2 cellular contexts compared by ENCODE assay signal in the genomic region with DNA sequence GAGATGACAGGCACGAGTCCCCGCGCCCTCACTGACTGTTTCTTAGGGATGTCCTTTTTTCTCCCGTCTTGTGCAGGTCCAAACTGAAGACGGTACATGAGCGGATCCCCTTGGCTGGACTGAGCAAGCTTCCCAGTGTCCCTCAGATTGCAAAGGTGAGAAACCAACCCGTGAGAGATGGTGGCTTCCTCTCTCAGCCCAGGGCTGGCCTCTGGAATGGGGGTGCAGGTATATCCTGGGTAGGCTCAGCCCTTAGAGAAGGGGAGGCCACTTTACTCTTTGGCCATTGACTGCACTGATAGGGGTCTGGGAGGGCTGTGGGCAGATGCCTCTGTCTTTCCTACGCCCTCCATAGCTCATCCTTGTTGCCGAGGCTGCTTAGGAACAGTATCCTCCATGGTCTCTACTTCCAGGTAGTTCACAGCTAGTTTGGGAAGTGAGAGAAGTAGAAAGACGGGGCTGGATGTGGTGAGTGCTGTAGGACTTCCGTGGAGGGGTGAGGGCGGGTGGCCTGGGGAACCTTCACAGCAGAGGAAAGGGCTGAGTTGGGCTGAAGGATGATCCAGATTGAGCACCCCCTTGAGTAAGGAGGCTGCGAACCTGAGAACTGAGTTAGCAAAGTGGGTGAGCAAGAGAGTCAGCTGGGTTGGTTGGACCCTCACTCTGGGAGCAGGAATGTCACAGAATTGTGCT.
TF ChIP-seq lines count a peak whose summit lies in the region.

No MANE protein-coding gene starts in this region.

TF ChIP-seq in WTC11, 78 proteins besides CTCF, POLR2A, EP300 and RAD21:
- no peak for TF ChIP-seq HMGA2 (CRISPR knock-in tag; IDR thresholded peaks at IDR 0.05)
- TF ChIP-seq E2F4 (CRISPR knock-in tag; IDR thresholded peaks at IDR 0.05; ENCODE audit: borderline replicate concordance, low read depth): no peak
- TF ChIP-seq ZNF425 (CRISPR knock-in tag; conservative IDR thresholded peaks at IDR 0.05): no peak

TF ChIP-seq in SK-N-SH, 30 proteins besides CTCF, POLR2A, EP300 and RAD21:
- no peak for TF ChIP-seq RFX5 (IDR thresholded peaks at IDR 0.05; ENCODE audit: low read length)
- TF ChIP-seq SIN3A (IDR thresholded peaks at IDR 0.05; ENCODE audit: borderline replicate concordance, low read depth, low read length): no peak
- no peak for TF ChIP-seq JUND (IDR thresholded peaks at IDR 0.05)
- TF ChIP-seq MEF2A (IDR thresholded peaks at IDR 0.05; ENCODE audit: borderline replicate concordance, low read depth): no peak
- TF ChIP-seq NFIC (IDR thresholded peaks at IDR 0.05; ENCODE audit: borderline replicate concordance): no peak
- TF ChIP-seq ZBTB33 (IDR thresholded peaks at IDR 0.05; ENCODE audit: borderline replicate concordance, low read depth): no peak
- TF ChIP-seq FOSL2 (IDR thresholded peaks at IDR 0.05; ENCODE audit: borderline replicate concordance, low read depth): no peak
- TF ChIP-seq ELF1 (IDR thresholded peaks at IDR 0.05): no peak
- TF ChIP-seq FOXM1 (IDR thresholded peaks at IDR 0.05; ENCODE audit: low read depth): no peak
- no peak for TF ChIP-seq GATA2 (CRISPR knock-in tag; IDR thresholded peaks at IDR 0.05)
- no peak for TF ChIP-seq POLR2AphosphoS5 (IDR thresholded peaks at IDR 0.05; ENCODE audit: low read depth, low read length)
- no peak for TF ChIP-seq EZH2phosphoT487 (IDR thresholded peaks at IDR 0.05; ENCODE audit: borderline replicate concordance, low read depth)
- no peak for TF ChIP-seq TCF12 (IDR thresholded peaks at IDR 0.05)
- TF ChIP-seq USF2 (IDR thresholded peaks at IDR 0.05; ENCODE audit: borderline replicate concordance, low read depth, low read length): no peak
- TF ChIP-seq, protein P1, sequence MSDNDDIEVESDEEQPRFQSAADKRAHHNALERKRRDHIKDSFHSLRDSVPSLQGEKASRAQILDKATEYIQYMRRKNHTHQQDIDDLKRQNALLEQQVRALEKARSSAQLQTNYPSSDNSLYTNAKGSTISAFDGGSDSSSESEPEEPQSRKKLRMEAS (IDR thresholded peaks at IDR 0.05; ENCODE audit: low read depth): no peak
- TF ChIP-seq MXI1 (IDR thresholded peaks at IDR 0.05; ENCODE audit: low read depth, low read length): no peak
